Comparison of ENCODE assay signal across 13 cellular contexts in the genomic region with DNA sequence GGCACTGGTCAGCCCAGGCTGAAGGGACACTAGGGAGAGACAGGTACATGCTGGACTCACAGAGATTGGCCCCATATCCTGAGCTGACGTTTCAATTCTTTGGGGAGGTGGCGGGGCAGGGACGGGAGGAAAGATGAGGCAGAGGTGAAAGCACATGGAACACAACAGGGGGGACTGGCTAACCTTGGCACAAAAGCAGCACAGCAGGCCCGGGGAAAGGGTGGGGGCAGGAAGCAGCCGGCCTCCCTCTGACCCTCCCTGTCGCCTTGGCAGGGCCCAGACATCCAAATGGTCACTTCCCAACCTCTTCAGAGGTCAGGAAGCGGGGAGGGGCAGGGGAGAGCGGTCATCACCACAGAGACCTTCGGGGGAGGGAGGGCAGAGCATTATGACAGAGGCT. TPM values are rescaled to one million over a fixed set of nuclear protein-coding genes. Genes with fewer than 3 reads are reported as not detected.
A peak's percentile ranks its signal among the peaks of the same experiment; 100 is the strongest.
DNase-seq lines count a peak whose midpoint lies in the region; ATAC-seq and TF ChIP-seq lines count a peak whose summit lies in the region.
"Had no signal": no experiment of that assay in that cellular context is flagged by ENCODE, and none has a peak within 500 bp of the region (broad histone marks: within the 10 kb centered on the region; RNA-seq: fewer than 3 reads in every experiment).

No MANE protein-coding gene starts in this region.

- peak overlapping the region; percentile 64 to 85 (median 72) for H3K27ac ChIP-seq in upper lobe of left lung
- H3K27ac ChIP-seq: 22Rv1 had no signal

- no peak for DNase-seq in T-helper 2 cell treated with Interferon-gamma antibody and Interleukin-4, amounts not matched to agents 5 μg/mL and 100 μg/mL, for 36 hours (ENCODE audit: low spot score)
- DNase-seq in T-helper 2 cell (no peak), fibroblast of pulmonary artery (ENCODE audit: low read depth) (peak; percentile 32), upper lobe of left lung (peak; percentile 51 to 56), NCI-H226 (no peak), GF-D8 (lab: John Stamatoyannopoulos, UW) (no peak)
- DNase-seq in naive thymus-derived CD8-positive, alpha-beta T cell, result no peak
- DNase-seq: cerebellar nuclear complex; NCI-H187; stimulated activated CD4-positive, alpha-beta T cell treated with anti-CD3 and anti-CD28 coated beads, Interleukin-1b, Interleukin-23, amount 100 ng/mL, for 48 hours had no signal

- WGBS in upper lobe of left lung, 2 donors, result 43 to 57% methylated on average over 5 to 9 of the region's 9 CpGs

- H3K9me3 Mint-ChIP-seq in T-helper 2 cell treated with Interferon-gamma antibody and Interleukin-4, amounts not matched to agents 5 μg/mL and 100 μg/mL, for 36 hours, result no peaks in the 10 kb centered on the region
- no peaks in the 10 kb centered on the region for H3K9me3 Mint-ChIP-seq in naive thymus-derived CD8-positive, alpha-beta T cell

- peak overlapping the region; percentile 63 for H3K27ac Mint-ChIP-seq in T-helper 2 cell treated with Interferon-gamma antibody and Interleukin-4, amounts not matched to agents 5 μg/mL and 100 μg/mL, for 36 hours
- peak overlapping the region in 7 of 10 donors; percentile 3 to 89 (median 64) for H3K27ac Mint-ChIP-seq in naive thymus-derived CD8-positive, alpha-beta T cell

- no peak for TF ChIP-seq POLR2A in upper lobe of left lung (IDR thresholded peaks at IDR 0.05)

- H3K4me3 Mint-ChIP-seq in T-helper 2 cell treated with Interferon-gamma antibody and Interleukin-4, amounts not matched to agents 5 μg/mL and 100 μg/mL, for 36 hours, result no peak overlapping the region
- no peak overlapping the region for H3K4me3 Mint-ChIP-seq in naive thymus-derived CD8-positive, alpha-beta T cell

- H3K4me3 ChIP-seq in fibroblast of pulmonary artery (replicated peaks; ENCODE audit: low read depth, low read length) (no peak overlapping the region), upper lobe of left lung (no peak overlapping the region)
- H3K4me3 ChIP-seq: thoracic aorta had no signal

- H3K27me3 ChIP-seq in upper lobe of left lung, result no peaks in the 10 kb centered on the region

- H3K9me3 ChIP-seq in upper lobe of left lung, result no peaks in the 10 kb centered on the region
- H3K9me3 ChIP-seq: thoracic aorta had no signal

- peak in 1 of 4 donors; percentile 37 for TF ChIP-seq EP300 in upper lobe of left lung (IDR thresholded peaks at IDR 0.05)

- TF ChIP-seq CTCF in fibroblast of pulmonary artery (IDR thresholded peaks at IDR 0.05; ENCODE audit: low read length, missing control alignments) (no peak), upper lobe of left lung (IDR thresholded peaks at IDR 0.05) (no peak)

- no peak for ATAC-seq in naive thymus-derived CD8-positive, alpha-beta T cell
- ATAC-seq in upper lobe of left lung (ENCODE audit: low FRiP score in 2 of 2) (peak; percentile 50 to 55), GM19467 (IDR thresholded peaks at IDR 0.05; ENCODE audit: unreplicated experiment) (no peak)

- peaks cover 28% of the 10 kb centered on the region for H3K36me3 Mint-ChIP-seq in T-helper 2 cell treated with Interferon-gamma antibody and Interleukin-4, amounts not matched to agents 5 μg/mL and 100 μg/mL, for 36 hours (ENCODE audit: low read depth)
- peaks cover 0 to 35% (median 4%) of the 10 kb centered on the region in 3 donors for H3K36me3 Mint-ChIP-seq in naive thymus-derived CD8-positive, alpha-beta T cell

- peaks cover 18% of the 10 kb centered on the region for H3K4me1 Mint-ChIP-seq in T-helper 2 cell treated with Interferon-gamma antibody and Interleukin-4, amounts not matched to agents 5 μg/mL and 100 μg/mL, for 36 hours (ENCODE audit: low read depth)
- H3K4me1 Mint-ChIP-seq in naive thymus-derived CD8-positive, alpha-beta T cell, result peaks cover 16 to 43% (median 29%) of the 10 kb centered on the region in 4 donors

- peaks cover 0 to 70% (median 38%) of the 10 kb centered on the region in 4 donors for H3K36me3 ChIP-seq in upper lobe of left lung

- no peaks in the 10 kb centered on the region for H3K27me3 Mint-ChIP-seq in T-helper 2 cell treated with Interferon-gamma antibody and Interleukin-4, amounts not matched to agents 5 μg/mL and 100 μg/mL, for 36 hours (ENCODE audit: low read depth)
- no peaks in the 10 kb centered on the region for H3K27me3 Mint-ChIP-seq in naive thymus-derived CD8-positive, alpha-beta T cell

- POLR2A ChIA-PET in naive thymus-derived CD8-positive, alpha-beta T cell (lab: Charles Lee), result no interaction called here

- H3K4me1 ChIP-seq in upper lobe of left lung, result peaks cover 57 to 88% (median 81%) of the 10 kb centered on the region in 4 donors

RNA-seq across cellular contexts. Expression of a gene that starts 6.6 kb away (rescaled TPM):
- 10 to 100 TPM; 36.7 to 42.2 TPM for total RNA-seq in naive thymus-derived CD8-positive, alpha-beta T cell
- polyA plus RNA-seq in naive thymus-derived CD8-positive, alpha-beta T cell, result 10 to 100 TPM; 24.7 to 33.9 (median 28.2) TPM
- 100 to 1,000 TPM; 122 to 343 (median 222) TPM for total RNA-seq in upper lobe of left lung

RNA-seq across cellular contexts. Expression of a gene that starts 9.0 kb away (rescaled TPM):
- total RNA-seq in naive thymus-derived CD8-positive, alpha-beta T cell, result 10 to 100 TPM; 35.7 to 39.1 TPM
- 10 to 100 TPM; 44.8 to 49.8 (median 47.2) TPM for polyA plus RNA-seq in naive thymus-derived CD8-positive, alpha-beta T cell
- total RNA-seq in upper lobe of left lung, result 10 to 100 TPM; 17.8 to 69.0 (median 45.4) TPM

RNA-seq across cellular contexts. Expression of a gene that starts 9.5 kb away (rescaled TPM):
- total RNA-seq in naive thymus-derived CD8-positive, alpha-beta T cell, result under 1 TPM in 1 of 2 experiments, not detected in 1; 0.16 TPM
- polyA plus RNA-seq in naive thymus-derived CD8-positive, alpha-beta T cell, result under 1 TPM in 2 of 3 donors, not detected in 1; 0.08 to 0.09 TPM
- total RNA-seq in upper lobe of left lung, result 1 to 10 TPM in 1 of 6 donors, under 1 TPM in 3, not detected in 2; 0.15 to 2.0 (median 0.47) TPM

RNA-seq across cellular contexts. Expression of a gene that starts 17.4 kb away (rescaled TPM):
- total RNA-seq in naive thymus-derived CD8-positive, alpha-beta T cell, result 1,000 to 10,000 TPM; 1,609 to 1,640 TPM
- polyA plus RNA-seq in naive thymus-derived CD8-positive, alpha-beta T cell, result 1,000 to 10,000 TPM; 2,416 to 2,846 (median 2,434) TPM
- total RNA-seq in upper lobe of left lung, result 1,000 to 10,000 TPM in 2 of 6 donors, 100 to 1,000 TPM in 4; 534 to 1,192 (median 783) TPM

RNA-seq across cellular contexts. Expression of a gene that starts 35.2 kb away (rescaled TPM):
- 10 to 100 TPM; 18.6 to 18.8 TPM for total RNA-seq in naive thymus-derived CD8-positive, alpha-beta T cell
- 10 to 100 TPM; 11.8 to 15.9 (median 14.6) TPM for polyA plus RNA-seq in naive thymus-derived CD8-positive, alpha-beta T cell
- total RNA-seq in upper lobe of left lung, result 10 to 100 TPM; 13.6 to 26.2 (median 17.5) TPM

Comparison
In these comparisons a context has a peak if more than half of its experiments do, and no peak if none do; other contexts are left out.
1. DNase-seq: peak in fibroblast of pulmonary artery (single experiment) and upper lobe of left lung (2 of 2); none in T-helper 2 cell treated with Interferon-gamma antibody and Interleukin-4, amounts not matched to agents 5 μg/mL and 100 μg/mL, for 36 hours (single experiment), T-helper 2 cell (0 of 5), naive thymus-derived CD8-positive, alpha-beta T cell (0 of 10), NCI-H226 (single experiment) and GF-D8 (single experiment).
2. ATAC-seq: peak in upper lobe of left lung (2 of 2); none in naive thymus-derived CD8-positive, alpha-beta T cell (0 of 2) and GM19467 (single experiment).